11 cellular contexts compared by ENCODE assay signal in genomic region chr7:138898255-138898654, GRCh38.
DNase-seq lines count a peak whose midpoint lies in the region; ATAC-seq and TF ChIP-seq lines count a peak whose summit lies in the region.
"Had no signal": no experiment of that assay in that cellular context is flagged by ENCODE, and none has a peak within 500 bp of the region (broad histone marks: within the 10 kb centered on the region; RNA-seq: fewer than 3 reads in every experiment).

No MANE protein-coding gene starts in this region.

- ATAC-seq in stimulated activated naive B cell treated with anti-CD40 and anti-IgM and Interleukin-4, amounts not matched to agents 10 μg/mL and 1 μg/mL and 100 μg/mL, for 72 hours (replicated peaks) = peak; percentile 42 to 60

- H3K4me3 ChIP-seq in Loucy (ENCODE audit: low read length, poor library complexity, severe bottlenecking) = no peak overlapping the region

- H3K4me3 Mint-ChIP-seq in activated naive CD4-positive, alpha-beta T cell treated with anti-CD3 and anti-CD28 coated beads, Interleukin-2, amount 10 ng/mL, durations not matched to agents 7 days and 5 days = peak overlapping the region; percentile 24
- no peak overlapping the region for H3K4me3 Mint-ChIP-seq in stimulated activated naive B cell treated with anti-CD40 and anti-IgM and Interleukin-4, amounts not matched to agents 10 μg/mL and 1 μg/mL and 100 μg/mL, for 72 hours
- H3K4me3 Mint-ChIP-seq: immature natural killer cell had no signal

- peaks cover 33% of the 10 kb centered on the region; the same call in 1 of the 2 replicates for H3K36me3 ChIP-seq in Loucy (ENCODE audit: insufficient read depth, low read length)

- H4K20me1 ChIP-seq in Loucy (ENCODE audit: insufficient read depth, low read length, poor library complexity, severe bottlenecking) = no peaks in the 10 kb centered on the region

- peak; percentile 35 for DNase-seq in activated naive CD4-positive, alpha-beta T cell treated with anti-CD3 and anti-CD28 coated beads, Interleukin-2, amount 10 ng/mL, durations not matched to agents 7 days and 5 days
- no peak for DNase-seq in activated naive CD4-positive, alpha-beta T cell (lab: John Stamatoyannopoulos, UW)
- DNase-seq in activated T-cell treated with anti-CD3 and anti-CD28 coated beads for 24 hours (ENCODE audit: low read depth) = peak; percentile 7
- no peak for DNase-seq in stimulated activated naive B cell treated with anti-CD40 and anti-IgM and Interleukin-4, amounts not matched to agents 10 μg/mL and 1 μg/mL and 100 μg/mL, for 72 hours
- DNase-seq in effector CD8-positive, alpha-beta T cell (lab: John Stamatoyannopoulos, UW) = no peak
- DNase-seq in AML-193 (lab: John Stamatoyannopoulos, UW) = no peak
- no peak for DNase-seq in NCI-H128 (lab: John Stamatoyannopoulos, UW; ENCODE audit: unreplicated experiment)
- DNase-seq: HCEC 1CT, immature natural killer cell, NCI-H510A treated with DMSO at 0.1 percent for 48 hours had no signal

- no peaks in the 10 kb centered on the region for H3K9me2 ChIP-seq in Loucy (replicated peaks; ENCODE audit: low read depth, low read length)

- peaks cover 2% of the 10 kb centered on the region for H3K9me3 Mint-ChIP-seq in activated naive CD4-positive, alpha-beta T cell treated with anti-CD3 and anti-CD28 coated beads, Interleukin-2, amount 10 ng/mL, durations not matched to agents 7 days and 5 days
- no peaks in the 10 kb centered on the region for H3K9me3 Mint-ChIP-seq in stimulated activated naive B cell treated with anti-CD40 and anti-IgM and Interleukin-4, amounts not matched to agents 10 μg/mL and 1 μg/mL and 100 μg/mL, for 72 hours
- H3K9me3 Mint-ChIP-seq: immature natural killer cell had no signal

- no peaks in the 10 kb centered on the region for H3K79me2 ChIP-seq in Loucy (ENCODE audit: insufficient read depth, low read length)

- no peak overlapping the region for H3K9ac ChIP-seq in Loucy (ENCODE audit: low read depth, low read length, poor library complexity, severe bottlenecking)

- no peaks in the 10 kb centered on the region for H3K27me3 ChIP-seq in Loucy (ENCODE audit: insufficient read depth, low read length, poor library complexity, severe bottlenecking)

- peak overlapping the region; percentile 32 for H3K4me2 ChIP-seq in Loucy (ENCODE audit: low read depth, low read length, poor library complexity, severe bottlenecking)

- H3K4me1 Mint-ChIP-seq in activated naive CD4-positive, alpha-beta T cell treated with anti-CD3 and anti-CD28 coated beads, Interleukin-2, amount 10 ng/mL, durations not matched to agents 7 days and 5 days = peaks cover 63% of the 10 kb centered on the region
- peaks cover 0 to 8% of the 10 kb centered on the region in 2 donors for H3K4me1 Mint-ChIP-seq in stimulated activated naive B cell treated with anti-CD40 and anti-IgM and Interleukin-4, amounts not matched to agents 10 μg/mL and 1 μg/mL and 100 μg/mL, for 72 hours
- H3K4me1 Mint-ChIP-seq: immature natural killer cell had no signal

- peak overlapping the region; percentile 82 for H3K27ac Mint-ChIP-seq in activated naive CD4-positive, alpha-beta T cell treated with anti-CD3 and anti-CD28 coated beads, Interleukin-2, amount 10 ng/mL, durations not matched to agents 7 days and 5 days
- H3K27ac Mint-ChIP-seq in stimulated activated naive B cell treated with anti-CD40 and anti-IgM and Interleukin-4, amounts not matched to agents 10 μg/mL and 1 μg/mL and 100 μg/mL, for 72 hours = no peak overlapping the region
- H3K27ac Mint-ChIP-seq: immature natural killer cell had no signal

- H2AFZ ChIP-seq in Loucy (ENCODE audit: low read length) = no peak overlapping the region

- H3K4me1 ChIP-seq in Loucy (ENCODE audit: insufficient read depth, low read length, poor library complexity, severe bottlenecking) = peaks cover 22% of the 10 kb centered on the region

- CTCF ChIA-PET in activated naive CD4-positive, alpha-beta T cell treated with anti-CD3 and anti-CD28 coated beads, Interleukin-2, amount 10 ng/mL, durations not matched to agents 7 days and 5 days (lab: Charles Lee) = interaction anchor here (4.0 kb wide), 1 partner anchor 12 kb away, joined by 24 read pairs; no protein-coding TSS in a partner anchor

- H3K9me3 ChIP-seq in Loucy (ENCODE audit: insufficient read depth, low read depth, low read length) = no peaks in the 10 kb centered on the region

- H3K36me3 Mint-ChIP-seq in activated naive CD4-positive, alpha-beta T cell treated with anti-CD3 and anti-CD28 coated beads, Interleukin-2, amount 10 ng/mL, durations not matched to agents 7 days and 5 days = peaks cover 5% of the 10 kb centered on the region
- no peaks in the 10 kb centered on the region for H3K36me3 Mint-ChIP-seq in stimulated activated naive B cell treated with anti-CD40 and anti-IgM and Interleukin-4, amounts not matched to agents 10 μg/mL and 1 μg/mL and 100 μg/mL, for 72 hours
- H3K36me3 Mint-ChIP-seq: immature natural killer cell had no signal

- no peak for TF ChIP-seq CTCF in Loucy (conservative IDR thresholded peaks at IDR 0.05; ENCODE audit: low read length)

- no peaks in the 10 kb centered on the region for H3F3A ChIP-seq in Loucy (ENCODE audit: low read depth)

- H3K27me3 Mint-ChIP-seq in activated naive CD4-positive, alpha-beta T cell treated with anti-CD3 and anti-CD28 coated beads, Interleukin-2, amount 10 ng/mL, durations not matched to agents 7 days and 5 days = peaks cover 16% of the 10 kb centered on the region
- peaks cover 0 to 4% of the 10 kb centered on the region in 2 donors for H3K27me3 Mint-ChIP-seq in stimulated activated naive B cell treated with anti-CD40 and anti-IgM and Interleukin-4, amounts not matched to agents 10 μg/mL and 1 μg/mL and 100 μg/mL, for 72 hours

Comparison
In these comparisons a context has a peak if more than half of its experiments do, and no peak if none do; other contexts are left out.
1. DNase-seq: peak in activated naive CD4-positive, alpha-beta T cell treated with anti-CD3 and anti-CD28 coated beads, Interleukin-2, amount 10 ng/mL, durations not matched to agents 7 days and 5 days (single experiment) and activated T-cell treated with anti-CD3 and anti-CD28 coated beads for 24 hours (single experiment); none in activated naive CD4-positive, alpha-beta T cell (0 of 4), stimulated activated naive B cell treated with anti-CD40 and anti-IgM and Interleukin-4, amounts not matched to agents 10 μg/mL and 1 μg/mL and 100 μg/mL, for 72 hours (single experiment), effector CD8-positive, alpha-beta T cell (single experiment), AML-193 (0 of 2) and NCI-H128 (single experiment).